ENCODE assay signal across 25 cellular contexts in genomic region chr6:27908017-27908416, GRCh38. TPM values are rescaled to one million over a fixed set of nuclear protein-coding genes. Genes with fewer than 3 reads are reported as not detected.
"Had no signal": no experiment of that assay in that cellular context is flagged by ENCODE, and none has a peak within 500 bp of the region (broad histone marks: within the 10 kb centered on the region; RNA-seq: fewer than 3 reads in every experiment).

No MANE protein-coding gene starts in this region.

- H3K27ac Mint-ChIP-seq: stimulated activated memory B cell treated with anti-CD40 and anti-IgM and Interleukin-4, amounts not matched to agents 10 μg/mL and 1 μg/mL and 100 μg/mL, for 72 hours had no signal

- H3K4me1 Mint-ChIP-seq: stimulated activated memory B cell treated with anti-CD40 and anti-IgM and Interleukin-4, amounts not matched to agents 10 μg/mL and 1 μg/mL and 100 μg/mL, for 72 hours had no signal

- H3K36me3 ChIP-seq: heart left ventricle, neutrophil, right lobe of liver, stomach had no signal

- H3K4me3 ChIP-seq: coronary artery, dorsolateral prefrontal cortex, heart left ventricle, mucosa of descending colon, psoas muscle, right lobe of liver, stomach had no signal

- H3K27ac ChIP-seq: coronary artery, dorsolateral prefrontal cortex, heart left ventricle, neutrophil, psoas muscle, right lobe of liver, stomach had no signal

- H3K4me3 Mint-ChIP-seq: naive thymus-derived CD8-positive, alpha-beta T cell; stimulated activated memory B cell treated with anti-CD40 and anti-IgM and Interleukin-4, amounts not matched to agents 10 μg/mL and 1 μg/mL and 100 μg/mL, for 72 hours had no signal

- H3K9me3 Mint-ChIP-seq: naive thymus-derived CD8-positive, alpha-beta T cell; stimulated activated memory B cell treated with anti-CD40 and anti-IgM and Interleukin-4, amounts not matched to agents 10 μg/mL and 1 μg/mL and 100 μg/mL, for 72 hours had no signal

- H3K27me3 ChIP-seq: heart left ventricle, right lobe of liver had no signal

- ATAC-seq: heart left ventricle; left lobe of liver; mucosa of descending colon; naive thymus-derived CD8-positive, alpha-beta T cell; psoas muscle; right lobe of liver; stimulated activated memory B cell treated with anti-CD40 and anti-IgM and Interleukin-4, amounts not matched to agents 10 μg/mL and 1 μg/mL and 100 μg/mL, for 72 hours had no signal

- DNase-seq: dorsolateral prefrontal cortex; effector CD8-positive, alpha-beta T cell; heart left ventricle; hypothalamus; mucosa of descending colon; naive thymus-derived CD8-positive, alpha-beta T cell; psoas muscle; retina; right lobe of liver; stimulated activated CD4-positive, alpha-beta T cell treated with anti-CD3 and anti-CD28 coated beads, Interleukin-4, amount 100 ng/mL, for 1 hour; stimulated activated CD8-positive, alpha-beta memory T cell treated with anti-CD3 and anti-CD28 coated beads, Interleukin-4, amount 100 ng/mL, for 48 hours; stomach; trophoblast cell had no signal

- H3K4me1 ChIP-seq: psoas muscle had no signal

- H3K9me3 ChIP-seq: heart left ventricle, mucosa of descending colon, neutrophil, psoas muscle, right lobe of liver, stomach had no signal

RNA-seq across cellular contexts. Expression of gene OR2B2, which starts 4.2 kb away (rescaled TPM):
- total RNA-seq: dorsolateral prefrontal cortex; frontal cortex; glomerular endothelial cell; heart left ventricle; left lobe of liver; lower leg skin; mucosa of descending colon; naive thymus-derived CD8-positive, alpha-beta T cell; osteoblast; psoas muscle; right lobe of liver; stomach; urinary bladder had no signal
- polyA plus RNA-seq: esophagus; heart left ventricle; naive thymus-derived CD8-positive, alpha-beta T cell; neural cell; psoas muscle; stomach; thymus; urinary bladder had no signal

RNA-seq across cellular contexts. Expression of gene OR2B6, which starts 49.0 kb away (rescaled TPM):
- total RNA-seq: dorsolateral prefrontal cortex; frontal cortex; glomerular endothelial cell; heart left ventricle; left lobe of liver; lower leg skin; mucosa of descending colon; naive thymus-derived CD8-positive, alpha-beta T cell; osteoblast; psoas muscle; right lobe of liver; stomach; urinary bladder had no signal
- polyA plus RNA-seq: esophagus; heart left ventricle; naive thymus-derived CD8-positive, alpha-beta T cell; neural cell; stomach; urinary bladder had no signal
